1 cellular context compared by ENCODE assay signal in genomic region chr1:150628766-150629114, GRCh38.
TF ChIP-seq lines count a peak whose summit lies in the region.

No MANE protein-coding gene starts in this region.

TF ChIP-seq in SK-N-SH, 30 proteins besides CTCF, POLR2A, EP300 and RAD21 (continued from another document):
- TF ChIP-seq SIN3A (IDR thresholded peaks at IDR 0.05; ENCODE audit: borderline replicate concordance, low read depth, low read length), result no peak
- TF ChIP-seq JUND (IDR thresholded peaks at IDR 0.05), result no peak
- no peak for TF ChIP-seq ELF1 (IDR thresholded peaks at IDR 0.05)
